Comparison of ENCODE assay signal across 8 cellular contexts in the genomic region with DNA sequence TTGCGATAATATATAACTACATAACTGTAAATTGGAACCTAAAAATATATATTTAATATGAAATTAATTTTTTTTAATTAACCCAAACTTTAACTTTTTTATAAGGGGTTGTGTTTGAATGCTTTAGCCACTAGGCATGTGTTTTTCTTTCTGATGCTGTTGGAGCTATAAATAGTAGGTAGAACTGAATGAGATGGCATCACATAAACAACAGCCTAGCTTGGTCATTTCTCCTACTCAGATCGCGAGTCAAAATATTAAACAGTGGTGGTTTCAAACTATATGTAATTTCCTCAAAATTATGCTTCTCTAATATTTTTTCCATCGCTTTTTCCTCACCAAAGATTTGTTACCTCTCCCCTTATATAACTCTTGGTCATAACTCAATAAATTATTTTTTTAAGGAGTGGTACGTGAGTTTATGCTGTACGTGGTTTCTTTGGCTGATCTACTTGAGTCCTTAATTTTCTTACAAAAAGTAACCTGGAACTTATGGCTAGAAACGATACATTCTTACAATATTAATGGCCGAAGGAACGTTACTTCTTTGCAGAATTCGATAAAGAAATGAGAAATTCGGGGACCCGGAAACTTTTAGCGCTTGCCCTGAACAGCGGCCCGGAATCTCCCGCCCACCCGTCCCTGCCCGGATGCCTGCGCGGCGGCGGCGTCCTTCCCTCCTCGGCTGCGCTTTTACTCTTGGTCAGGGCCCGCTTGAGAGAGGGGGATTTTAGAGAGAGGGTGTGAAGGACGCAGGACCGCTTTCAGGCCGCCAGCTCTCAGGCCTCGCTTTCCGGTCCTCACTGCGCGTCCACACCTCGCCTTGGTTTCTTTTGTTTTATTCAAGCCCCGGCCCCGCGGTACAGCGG.
DNase-seq lines count a peak whose midpoint lies in the region; ATAC-seq and TF ChIP-seq lines count a peak whose summit lies in the region.

No MANE protein-coding gene starts in this region.

- ATAC-seq in GM18907 (IDR thresholded peaks at IDR 0.05; ENCODE audit: unreplicated experiment) (peak; percentile 58), HG03135 (IDR thresholded peaks at IDR 0.05; ENCODE audit: unreplicated experiment) (peak; percentile 43)
- ATAC-seq in activated T-cell treated with anti-CD3 and anti-CD28 coated beads, Interleukin-2, amount 50 U/mL, for 4 hours: peak; percentile 34 to 37

- H3K27ac ChIP-seq in BLaER1 (peak overlapping the region; percentile 98), fibroblast of lung (ENCODE audit: insufficient read depth, low read length) (peak overlapping the region; percentile 99), thymus (ENCODE audit: low read depth) (peak overlapping the region; percentile 99)

- H3K4me2 ChIP-seq in BLaER1 (peak overlapping the region; percentile 89), fibroblast of lung (ENCODE audit: extremely low read depth, insufficient read depth, low read length) (peak overlapping the region; percentile 91)

- 4% methylated on average over 38 of the region's 38 CpGs for WGBS in thymus

- H3K4me1 Mint-ChIP-seq in activated T-cell treated with anti-CD3 and anti-CD28 coated beads, Interleukin-2, amount 50 U/mL, for 4 hours (ENCODE audit: low read depth): peaks cover 59% of the 10 kb centered on the region
- peaks cover 41% of the 10 kb centered on the region for H3K4me1 Mint-ChIP-seq in nephron

- peaks cover 35% of the 10 kb centered on the region for H3K79me2 ChIP-seq in fibroblast of lung (ENCODE audit: control insufficient read depth, insufficient read depth, low read length)

- DNase-seq in NCI-H748 (lab: John Stamatoyannopoulos, UW; ENCODE audit: unreplicated experiment) (peak; percentile 82), fibroblast of lung (ENCODE audit: low read depth in 2 of 2) (peak; percentile 62 to 64)
- DNase-seq in activated T-cell treated with anti-CD3 and anti-CD28 coated beads, Interleukin-2, amount 50 U/mL, for 4 hours: peak; percentile 46

- H3K36me3 ChIP-seq in BLaER1 (no peaks in the 10 kb centered on the region), fibroblast of lung (ENCODE audit: control insufficient read depth, insufficient read depth, low read length) (no peaks in the 10 kb centered on the region), thymus (ENCODE audit: control insufficient read depth, insufficient read depth) (no peaks in the 10 kb centered on the region)

- no peaks in the 10 kb centered on the region for H3K9me3 Mint-ChIP-seq in activated T-cell treated with anti-CD3 and anti-CD28 coated beads, Interleukin-2, amount 50 U/mL, for 4 hours
- no peaks in the 10 kb centered on the region for H3K9me3 Mint-ChIP-seq in nephron

- H3K27ac Mint-ChIP-seq in nephron: peak overlapping the region; percentile 99 to 100 (median 100)

- H3K4me3 Mint-ChIP-seq in activated T-cell treated with anti-CD3 and anti-CD28 coated beads, Interleukin-2, amount 50 U/mL, for 4 hours: peak overlapping the region; percentile 92
- H3K4me3 Mint-ChIP-seq in nephron: peak overlapping the region; percentile 93 to 97 (median 96)

- peak overlapping the region; percentile 98 for H3K9ac ChIP-seq in BLaER1
- H3K9ac ChIP-seq in fibroblast of lung (ENCODE audit: insufficient read depth, low read length): peak overlapping the region; percentile 92

- no peak overlapping the region for H2AFZ ChIP-seq in fibroblast of lung (ENCODE audit: low read length)

- H3K4me3 ChIP-seq in BLaER1 (peak overlapping the region; percentile 85), fibroblast of lung (replicated peaks in 1 of 4; ENCODE audit: control extremely low read depth in 1 of 4, insufficient read depth in 1 of 4, low read depth in 3 of 4, low read length in 4 of 4) (peak overlapping the region; percentile 65 to 82 (median 72)), thymus (ENCODE audit: low read length) (peak overlapping the region; percentile 86)

- TF ChIP-seq CTCF in fibroblast of lung (conservative IDR thresholded peaks at IDR 0.05 in 1 of 2, IDR thresholded peaks at IDR 0.05 in 1 of 2; ENCODE audit: low read depth in 1 of 2, low read length in 2 of 2): no peak
- TF ChIP-seq CTCF in nephron (IDR thresholded peaks at IDR 0.05; ENCODE audit: unreplicated experiment in 3 of 3): no peak

- peaks cover 53% of the 10 kb centered on the region for H3K4me1 ChIP-seq in BLaER1
- H3K4me1 ChIP-seq in fibroblast of lung (ENCODE audit: control insufficient read depth, extremely low read depth, insufficient read depth, low read length): peaks cover 7% of the 10 kb centered on the region
- H3K4me1 ChIP-seq in thymus (ENCODE audit: control insufficient read depth, insufficient read depth, low read length): peaks cover 12% of the 10 kb centered on the region

- H3K27me3 Mint-ChIP-seq in activated T-cell treated with anti-CD3 and anti-CD28 coated beads, Interleukin-2, amount 50 U/mL, for 4 hours (ENCODE audit: low read depth): no peaks in the 10 kb centered on the region
- no peaks in the 10 kb centered on the region for H3K27me3 Mint-ChIP-seq in nephron (ENCODE audit: low read depth)

- no peaks in the 10 kb centered on the region for H3K36me3 Mint-ChIP-seq in activated T-cell treated with anti-CD3 and anti-CD28 coated beads, Interleukin-2, amount 50 U/mL, for 4 hours (ENCODE audit: insufficient read depth)
- peaks cover 6% of the 10 kb centered on the region for H3K36me3 Mint-ChIP-seq in nephron (ENCODE audit: low read depth)

- H3K9me3 ChIP-seq in BLaER1: no peaks in the 10 kb centered on the region; the same call in 1 of the 2 replicates
- no peaks in the 10 kb centered on the region for H3K9me3 ChIP-seq in fibroblast of lung (ENCODE audit: control insufficient read depth, insufficient read depth, low read depth, low read length)
- no peaks in the 10 kb centered on the region for H3K9me3 ChIP-seq in thymus (ENCODE audit: control insufficient read depth)

- H4K20me1 ChIP-seq in BLaER1: peaks cover 82% of the 10 kb centered on the region
- H4K20me1 ChIP-seq in fibroblast of lung (ENCODE audit: control insufficient read depth, extremely low read depth, insufficient read depth, low read length): no peaks in the 10 kb centered on the region

- H3K27me3 ChIP-seq in BLaER1: no peaks in the 10 kb centered on the region
- no peaks in the 10 kb centered on the region for H3K27me3 ChIP-seq in fibroblast of lung (ENCODE audit: control insufficient read depth, insufficient read depth, low read length)
- no peaks in the 10 kb centered on the region for H3K27me3 ChIP-seq in thymus (ENCODE audit: control insufficient read depth, insufficient read depth)

Comparison
In these comparisons a context has a peak if more than half of its experiments do, and no peak if none do; other contexts are left out.
1. Peak in every context shown above with its lines: DNase-seq, ATAC-seq, H3K4me3 ChIP-seq and H3K27ac ChIP-seq.